Comparison of ENCODE assay signal across 29 cellular contexts in the genomic region with DNA sequence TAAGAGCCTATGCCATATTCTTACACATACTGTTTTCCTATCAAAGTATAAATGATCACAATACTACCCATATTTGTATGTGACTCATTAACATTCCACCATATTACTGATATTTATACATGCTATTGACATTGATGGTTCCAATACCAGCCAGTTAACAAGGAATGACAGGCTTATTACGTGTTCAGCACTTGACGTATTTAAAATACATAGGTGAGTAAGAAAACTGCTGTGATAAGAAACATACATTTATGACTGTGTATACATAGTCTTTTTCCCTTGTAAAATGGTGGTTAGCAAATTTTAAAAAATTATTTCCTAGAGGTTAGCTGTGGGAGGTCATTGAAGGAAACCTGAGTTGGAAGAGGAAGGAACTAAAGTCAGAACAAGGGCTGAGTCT.
"Had no signal": no experiment of that assay in that cellular context is flagged by ENCODE, and none has a peak within 500 bp of the region (broad histone marks: within the 10 kb centered on the region; RNA-seq: fewer than 3 reads in every experiment).

No MANE protein-coding gene starts in this region.

- H3K4me3 ChIP-seq: colonic mucosa, coronary artery, dorsolateral prefrontal cortex, esophagus muscularis mucosa, esophagus squamous epithelium, gastrocnemius medialis, gastroesophageal sphincter, heart left ventricle, heart right ventricle, hepatocyte had no signal

- H3K27me3 Mint-ChIP-seq: effector memory CD8-positive, alpha-beta T cell had no signal

- H3K27ac ChIP-seq: colonic mucosa, coronary artery, dorsolateral prefrontal cortex, epithelial cell of prostate, esophagus muscularis mucosa, esophagus squamous epithelium, foreskin keratinocyte, gastrocnemius medialis, gastroesophageal sphincter, heart left ventricle, heart right ventricle, hepatocyte had no signal

- H3K9me3 ChIP-seq: colonic mucosa, esophagus muscularis mucosa, esophagus squamous epithelium, gastrocnemius medialis, gastroesophageal sphincter, heart left ventricle, heart right ventricle had no signal

- H3K4me2 ChIP-seq: hepatocyte had no signal

- H3K79me2 ChIP-seq: hepatocyte had no signal

- H3K4me3 Mint-ChIP-seq: dendritic cell treated with granulocyte-macrophage colony-stimulating factor and Interleukin-4, amounts not matched to agents 40 ng/mL and 50 ng/mL, for 4 days; effector memory CD8-positive, alpha-beta T cell; endodermal cell had no signal

- H2AFZ ChIP-seq: hepatocyte had no signal

- DNase-seq: colonic mucosa; cortex of kidney; dermis blood vessel endothelial cell; dorsolateral prefrontal cortex; effector CD4-positive, alpha-beta T cell; effector CD8-positive, alpha-beta T cell; effector memory CD4-positive, alpha-beta T cell; effector memory CD8-positive, alpha-beta T cell; endodermal cell; erythroblast; esophagus squamous epithelium; foreskin fibroblast; foreskin keratinocyte; foreskin melanocyte; gastrocnemius medialis; glutamatergic neuron; head of caudate nucleus; heart left ventricle; heart right ventricle had no signal

- H3K36me3 ChIP-seq: colonic mucosa, esophagus muscularis mucosa, esophagus squamous epithelium, gastrocnemius medialis, gastroesophageal sphincter, heart left ventricle, heart right ventricle had no signal

- FAIRE-seq: endometrium, endothelial cell of umbilical vein, frontal cortex had no signal

- H3K27me3 ChIP-seq: colonic mucosa, foreskin keratinocyte, hepatocyte had no signal

- H3K27ac Mint-ChIP-seq: dendritic cell treated with granulocyte-macrophage colony-stimulating factor and Interleukin-4, amounts not matched to agents 40 ng/mL and 50 ng/mL, for 4 days; effector memory CD8-positive, alpha-beta T cell; endodermal cell had no signal

- ATAC-seq: effector memory CD8-positive, alpha-beta T cell; esophagus mucosa; foreskin keratinocyte; gastrocnemius medialis; gastroesophageal sphincter; heart left ventricle; heart right ventricle had no signal

- H3K4me1 ChIP-seq: colonic mucosa, esophagus muscularis mucosa, gastrocnemius medialis, gastroesophageal sphincter, heart left ventricle, heart right ventricle had no signal
